Comparison of ENCODE assay signal across 16 cellular contexts in the genomic region with DNA sequence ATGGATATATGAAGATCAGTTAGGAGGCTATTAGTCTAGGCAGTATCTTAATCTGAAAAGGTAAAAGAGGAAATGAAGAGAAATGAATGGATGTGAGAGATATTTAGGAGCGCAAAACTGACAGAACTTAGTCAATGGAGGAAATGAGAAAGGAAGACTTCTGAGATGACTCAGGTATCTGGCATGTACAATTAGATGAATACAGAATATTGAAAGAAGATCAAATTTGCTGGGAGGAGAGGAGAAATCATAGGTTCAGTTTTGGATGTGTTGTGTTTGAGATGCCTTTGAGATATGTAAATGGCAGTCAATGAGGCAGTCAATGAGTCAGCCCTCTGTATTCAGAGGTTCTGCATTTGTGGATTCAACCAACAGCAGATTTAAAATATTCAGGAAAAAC. TPM values are rescaled to one million over a fixed set of nuclear protein-coding genes. Genes with fewer than 3 reads are reported as not detected.
DNase-seq lines count a peak whose midpoint lies in the region; TF ChIP-seq lines count a peak whose summit lies in the region.
"Had no signal": no experiment of that assay in that cellular context is flagged by ENCODE, and none has a peak within 500 bp of the region (broad histone marks: within the 10 kb centered on the region; RNA-seq: fewer than 3 reads in every experiment).

No MANE protein-coding gene starts in this region.

- no peaks in the 10 kb centered on the region for H4K20me1 ChIP-seq in mammary epithelial cell (ENCODE audit: insufficient read depth, low read length)

- dilution Hi-C loops in mammary epithelial cell (cut with HindIII; ENCODE audit: low sequenced_read_pairs), result no loop called here

- intact Hi-C loops in mammary epithelial cell (cut with micrococcal nuclease) (no loop called here), breast epithelium (cut with DNase I; ENCODE audit: low total_unique reads) (no loop called here), lower leg skin (cut with DNase I; ENCODE audit: low total_unique reads) (no loop called here)

- H3K4me3 ChIP-seq in mammary epithelial cell (replicated peaks in 1 of 3; ENCODE audit: insufficient read depth in 1 of 3, low read depth in 2 of 3, low read length in 3 of 3) (no peak overlapping the region), breast epithelium (no peak overlapping the region), endodermal cell (ENCODE audit: low read length) (no peak overlapping the region), lower leg skin (ENCODE audit: low read depth, poor library complexity, severe bottlenecking) (no peak overlapping the region)
- H3K4me3 ChIP-seq: mucosa of descending colon, suprapubic skin had no signal

- H2AFZ ChIP-seq in mammary epithelial cell (ENCODE audit: low read depth, low read length), result no peak overlapping the region

- H3K27ac ChIP-seq in mammary epithelial cell (ENCODE audit: insufficient read depth, low read depth, low read length) (no peak overlapping the region), breast epithelium (no peak overlapping the region), endodermal cell (ENCODE audit: low read depth, low read length) (no peak overlapping the region)
- H3K27ac ChIP-seq: suprapubic skin had no signal

- H3K4me1 ChIP-seq in mammary epithelial cell (ENCODE audit: insufficient read depth, low read length), result no peaks in the 10 kb centered on the region
- no peaks in the 10 kb centered on the region for H3K4me1 ChIP-seq in breast epithelium
- peaks cover 5% of the 10 kb centered on the region for H3K4me1 ChIP-seq in endodermal cell (ENCODE audit: control insufficient read depth, insufficient read depth, low read length)
- H3K4me1 ChIP-seq: suprapubic skin had no signal

- DNase-seq in mammary epithelial cell (peak; percentile 6), breast epithelium (ENCODE audit: low spot score in 2 of 2) (no peak), NCI-H526 treated with DMSO at 0.1 percent for 48 hours (lab: John Stamatoyannopoulos, UW) (peak; percentile 26), endodermal cell (no peak), stromal cell of bone marrow (ENCODE audit: low read depth) (peak; percentile 29), AML-193 (lab: John Stamatoyannopoulos, UW) (no peak), NOMO-1 treated with dmso at 0.1 percent for 144 hours (lab: John Stamatoyannopoulos, UW; ENCODE audit: unreplicated experiment) (no peak), lower leg skin (ENCODE audit: low spot score in 2 of 2) (no peak)
- DNase-seq: 8988T; activated CD4-positive, alpha-beta T cell treated with anti-CD3 and anti-CD28 coated beads for 48 hours; Karpas-422; mucosa of descending colon; NCI-H187; NCI-H774; occipital lobe had no signal

- no peak for TF ChIP-seq POLR2A in breast epithelium (IDR thresholded peaks at IDR 0.05)
- TF ChIP-seq POLR2A in lower leg skin (IDR thresholded peaks at IDR 0.05), result no peak

- H3K27me3 Mint-ChIP-seq in endodermal cell (ENCODE audit: insufficient read depth), result no peaks in the 10 kb centered on the region

- BruUV-seq in mammary epithelial cell (replicated peaks; lab: Mats Ljungman, UMichigan), result no TSS peak

- H3K9me3 ChIP-seq in mammary epithelial cell (replicated peaks; ENCODE audit: insufficient read depth, low read length) (no peaks in the 10 kb centered on the region), breast epithelium (no peaks in the 10 kb centered on the region), endodermal cell (ENCODE audit: control insufficient read depth, low read length) (no peaks in the 10 kb centered on the region)
- H3K9me3 ChIP-seq: mucosa of descending colon, suprapubic skin had no signal

- no peak overlapping the region for H3K4me3 Mint-ChIP-seq in endodermal cell

- H3K27me3 ChIP-seq in mammary epithelial cell (ENCODE audit: insufficient read depth, low read length) (no peaks in the 10 kb centered on the region), breast epithelium (no peaks in the 10 kb centered on the region), endodermal cell (ENCODE audit: control insufficient read depth, insufficient read depth, low read length, poor library complexity, severe bottlenecking) (no peaks in the 10 kb centered on the region)
- H3K27me3 ChIP-seq: suprapubic skin had no signal

- H3K36me3 Mint-ChIP-seq in endodermal cell (ENCODE audit: low read depth), result peaks cover 59% of the 10 kb centered on the region

- peaks cover 2% of the 10 kb centered on the region for H3K9me3 Mint-ChIP-seq in endodermal cell

- 92% methylated on average over 1 of the region's 1 CpG for WGBS in mammary epithelial cell (ENCODE audit: low coverage, missing lambda C conversion rate)
- 97 to 100% methylated on average over 1 of the region's 1 CpG for WGBS in endodermal cell (ENCODE audit: insufficient coverage in 1 of 2, insufficient read length in 1 of 2), 2 experiments
- WGBS in lower leg skin, 2 donors, result 91 to 93% methylated on average over 1 of the region's 1 CpG

- H3K36me3 ChIP-seq in mammary epithelial cell (ENCODE audit: insufficient read depth, low read length) (no peaks in the 10 kb centered on the region), breast epithelium (no peaks in the 10 kb centered on the region), endodermal cell (ENCODE audit: control insufficient read depth, insufficient read depth, low read length) (peaks cover 67% of the 10 kb centered on the region)

- H3K9ac ChIP-seq in mammary epithelial cell (ENCODE audit: insufficient read depth, low read length) (no peak overlapping the region), endodermal cell (ENCODE audit: extremely low read depth, low read length, poor library complexity, severe bottlenecking) (no peak overlapping the region)

- H3K4me1 Mint-ChIP-seq in endodermal cell, result no peaks in the 10 kb centered on the region

- H3K79me2 ChIP-seq in mammary epithelial cell (ENCODE audit: insufficient read depth, low read length), result no peaks in the 10 kb centered on the region

- no peak overlapping the region for H3K4me2 ChIP-seq in mammary epithelial cell (ENCODE audit: insufficient read depth, low read depth, low read length)

- peak overlapping the region; percentile 2 for H3K27ac Mint-ChIP-seq in endodermal cell

- TF ChIP-seq CTCF in mammary epithelial cell (conservative IDR thresholded peaks at IDR 0.05 in 1 of 2, IDR thresholded peaks at IDR 0.05 in 1 of 2; ENCODE audit: extremely low read depth in 1 of 2, insufficient read depth in 1 of 2, low read depth in 1 of 2, low read length in 2 of 2) (no peak), breast epithelium (IDR thresholded peaks at IDR 0.05) (no peak), endodermal cell (conservative IDR thresholded peaks at IDR 0.05) (no peak), lower leg skin (IDR thresholded peaks at IDR 0.05) (no peak)

- CTCF ChIA-PET in mammary epithelial cell (lab: Charles Lee; ENCODE audit: low non-redundant PET), result no interaction called here

- in situ Hi-C loops in mammary epithelial cell (cut with MboI; ENCODE audit: low sequenced_read_pairs in 2 of 2), result no loop called here

RNA-seq across cellular contexts. Expression of a gene that starts 42.8 kb away (rescaled TPM):
- total RNA-seq in mammary epithelial cell (1 to 10 TPM; 1.0 to 4.3 TPM), breast epithelium (10 to 100 TPM; 22.9 to 43.8 (median 24.9) TPM), endodermal cell (10 to 100 TPM; 26.9 to 62.8 TPM), lower leg skin (10 to 100 TPM; 22.5 to 32.8 (median 30.1) TPM)
- 0.40 TPM for polyA plus RNA-seq in mammary epithelial cell
- polyA minus RNA-seq in mammary epithelial cell, result 2.0 TPM
- 23.2 TPM for polyA plus RNA-seq in endodermal cell (2013, experiment 1 of 2)
- polyA plus RNA-seq in endodermal cell (2013, experiment 2 of 2), result 27.1 TPM

Comparison
In these comparisons a context has a peak if more than half of its experiments do, and no peak if none do; other contexts are left out.
1. DNase-seq: peak in mammary epithelial cell (single experiment), NCI-H526 treated with DMSO at 0.1 percent for 48 hours (single experiment) and stromal cell of bone marrow (single experiment); none in breast epithelium (0 of 2), endodermal cell (single experiment), AML-193 (0 of 2), NOMO-1 treated with dmso at 0.1 percent for 144 hours (single experiment) and lower leg skin (0 of 2).
2. RNA of a gene that starts 42.8 kb away (total RNA-seq): 26.9 to 62.8 TPM in endodermal cell, 22.5 to 32.8 TPM in lower leg skin and 22.9 to 43.8 TPM in breast epithelium; 1.0 to 4.3 TPM in mammary epithelial cell; every median in the first group is over 4 times any median in the second.